Comparison of ENCODE assay signal across 1 cellular context in the genomic region with DNA sequence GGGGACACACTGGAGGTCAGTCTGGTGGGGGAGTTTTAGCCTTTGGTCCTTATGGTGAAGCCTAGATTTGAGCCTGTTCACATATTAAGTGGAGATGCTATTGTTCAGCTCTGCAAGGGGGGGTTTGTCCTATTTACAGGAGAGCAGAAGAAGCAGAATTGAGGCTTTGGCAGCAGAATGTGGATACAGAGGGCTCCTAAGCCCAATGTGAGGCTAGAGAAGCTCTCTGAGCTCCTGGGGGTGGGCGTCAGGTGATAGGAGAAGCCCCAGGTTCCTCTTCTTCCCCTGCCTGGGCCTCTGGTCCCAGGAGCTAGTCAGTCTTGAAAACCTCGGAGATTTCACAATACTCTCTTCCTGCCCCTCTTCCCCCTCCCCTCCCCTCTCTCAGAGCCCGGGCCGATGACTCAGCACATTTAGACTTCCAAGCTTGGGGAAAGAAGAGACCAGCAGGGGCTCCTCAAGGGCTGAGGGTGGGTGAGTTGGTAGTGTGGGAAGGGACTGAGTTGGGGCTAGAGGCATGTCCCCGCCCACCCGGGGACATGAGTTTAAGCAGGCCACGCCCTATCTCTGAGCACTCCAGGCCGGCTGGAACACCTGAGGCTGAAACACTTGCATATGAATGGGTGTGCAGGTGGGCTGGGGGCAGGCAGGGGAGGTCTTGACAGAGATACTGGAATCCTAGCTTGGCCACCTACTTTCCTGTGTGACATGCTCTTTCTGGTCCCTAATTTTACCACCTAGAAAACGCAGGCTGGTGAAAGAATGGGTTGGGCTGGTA.
TF ChIP-seq lines count a peak whose summit lies in the region.

No MANE protein-coding gene starts in this region.

TF ChIP-seq in endothelial cell of umbilical vein, 7 proteins besides CTCF, POLR2A, EP300 and RAD21:
- TF ChIP-seq FOS (IDR thresholded peaks at IDR 0.05; ENCODE audit: borderline replicate concordance, insufficient read depth, low read length) (no peak), EZH2 (IDR thresholded peaks at IDR 0.05; ENCODE audit: borderline replicate concordance, low read depth, low read length, severe bottlenecking) (no peak)
- TF ChIP-seq, protein P1, sequence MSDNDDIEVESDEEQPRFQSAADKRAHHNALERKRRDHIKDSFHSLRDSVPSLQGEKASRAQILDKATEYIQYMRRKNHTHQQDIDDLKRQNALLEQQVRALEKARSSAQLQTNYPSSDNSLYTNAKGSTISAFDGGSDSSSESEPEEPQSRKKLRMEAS (IDR thresholded peaks at IDR 0.05; ENCODE audit: insufficient read depth, insufficient read length), result no peak
